In the genomic region with DNA sequence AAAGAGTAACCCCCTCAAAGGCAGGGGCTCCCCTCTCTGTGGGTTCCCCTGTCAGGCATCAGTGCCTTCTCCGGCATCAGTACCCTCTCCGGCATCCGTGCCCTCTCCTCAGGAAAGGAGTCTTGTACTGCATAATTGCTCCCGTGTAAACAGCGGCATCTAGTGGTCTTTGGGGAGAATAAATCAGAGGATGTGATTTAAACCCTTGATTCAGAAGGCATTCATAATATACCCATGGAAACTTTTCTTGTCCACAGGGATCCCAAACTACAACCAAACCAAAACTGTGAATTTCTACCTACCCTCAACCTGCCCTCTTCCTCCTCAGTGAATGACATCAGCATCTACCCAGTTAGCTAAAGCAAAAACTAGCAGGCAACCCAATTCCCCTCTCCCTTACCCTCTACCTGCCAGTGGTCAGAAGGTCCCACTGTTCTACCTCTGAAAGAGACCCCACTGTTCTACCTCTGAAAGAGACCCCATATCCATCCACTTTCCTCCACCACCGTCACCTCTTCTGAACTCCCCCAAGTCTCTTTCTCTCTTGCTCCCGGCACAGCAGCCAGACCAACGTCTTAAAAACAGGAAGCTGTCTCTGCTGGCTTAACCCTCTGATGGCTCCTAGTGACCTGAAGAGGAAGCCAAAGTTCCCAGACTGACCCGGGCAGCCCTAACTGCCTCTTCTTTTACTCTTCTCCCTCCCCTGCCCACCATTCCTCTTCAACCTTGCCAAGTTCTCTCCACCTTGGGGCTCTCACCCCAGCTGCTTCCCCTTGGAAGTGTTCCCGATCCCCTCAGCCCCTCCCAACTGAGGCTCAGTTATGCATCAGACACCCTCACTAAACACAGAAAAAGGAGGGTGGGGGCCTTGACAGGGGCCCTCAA, we compare ENCODE assay signal across 8 cellular contexts. TPM values are rescaled to one million over a fixed set of nuclear protein-coding genes. Genes with fewer than 3 reads are reported as not detected.
DNase-seq lines count a peak whose midpoint lies in the region; ATAC-seq and TF ChIP-seq lines count a peak whose summit lies in the region.

No MANE protein-coding gene starts in this region.

- POLR2A ChIA-PET in OCI-LY7 (lab: Charles Lee): interaction anchor here (0.6 to 1.0 kb wide), 5 partner anchors 15 to 87 kb away, joined by 3 to 8 read pairs (median 4); partner anchors contain the start of gene UBE2V1

- H3K9me2 ChIP-seq in OCI-LY7 (ENCODE audit: insufficient read depth, low read length): no peaks in the 10 kb centered on the region

- TF ChIP-seq CTCF in OCI-LY7 (conservative IDR thresholded peaks at IDR 0.05; ENCODE audit: low read length): peak; percentile 97
- TF ChIP-seq CTCF in ovary (IDR thresholded peaks at IDR 0.05): peak; percentile 62 to 72 (median 64)

- ATAC-seq in GM18505 (IDR thresholded peaks at IDR 0.05; ENCODE audit: unreplicated experiment) (no peak), GM21737 (IDR thresholded peaks at IDR 0.05; ENCODE audit: unreplicated experiment) (no peak)

- no peaks in the 10 kb centered on the region for H4K20me1 ChIP-seq in OCI-LY7 (ENCODE audit: insufficient read depth, low read length)

- H3K79me2 ChIP-seq in OCI-LY7 (ENCODE audit: insufficient read depth, low read depth, low read length): no peaks in the 10 kb centered on the region

- intact Hi-C loops in OCI-LY7 (cut with micrococcal nuclease; ENCODE audit: unreplicated experiment): loop anchor here (1.0 to 5.0 kb wide), 3 partner anchors 25 to 106 kb away; no protein-coding TSS in a partner anchor
- intact Hi-C loops in head of caudate nucleus (cut with DNase I): no loop called here
- intact Hi-C loops in ovary (cut with DNase I): no loop called here

- 3 to 4% (median 3%) methylated on average over 10 of the region's 10 CpGs for WGBS in ovary, 3 donors

- H3K4me1 ChIP-seq in OCI-LY7 (ENCODE audit: insufficient read depth, low read length, poor library complexity, severe bottlenecking) (peaks cover 16% of the 10 kb centered on the region), adipocyte (ENCODE audit: control insufficient read depth, insufficient read depth, low read length) (peaks cover 26% of the 10 kb centered on the region), ovary (ENCODE audit: insufficient read depth) (peaks cover 11% of the 10 kb centered on the region)

- H3K27me3 ChIP-seq in adipocyte (replicated peaks; ENCODE audit: control insufficient read depth, insufficient read depth, low read length): no peaks in the 10 kb centered on the region
- no peaks in the 10 kb centered on the region for H3K27me3 ChIP-seq in ovary

- in situ Hi-C loops in KBM-7 (cut with MboI; ENCODE audit: low pct_unique_long_range_greater_than_20kb, low sequenced_read_pairs): no loop called here

- H3K4me3 ChIP-seq in OCI-LY7 (ENCODE audit: low read depth, low read length, poor library complexity, severe bottlenecking) (peak overlapping the region; percentile 53), adipocyte (ENCODE audit: low read length) (peak overlapping the region; percentile 70), ovary (no peak overlapping the region)

- H3K27ac ChIP-seq in OCI-LY7 (ENCODE audit: low read depth, low read length, poor library complexity, severe bottlenecking) (peak overlapping the region; percentile 34), ovary (no peak overlapping the region)

- no peak overlapping the region for H2AFZ ChIP-seq in OCI-LY7 (ENCODE audit: low read length)

- H3K9me3 ChIP-seq in OCI-LY7 (ENCODE audit: low read length) (no peaks in the 10 kb centered on the region), adipocyte (ENCODE audit: control insufficient read depth, low read length) (no peaks in the 10 kb centered on the region), ovary (no peaks in the 10 kb centered on the region)

- CTCF ChIA-PET in OCI-LY7 (lab: Charles Lee; ENCODE audit: unreplicated experiment): interaction anchor here (0.5 to 0.8 kb wide), 2 partner anchors 14 to 407 kb away, joined by 3 to 5 read pairs; no protein-coding TSS in a partner anchor

- peak; percentile 72 for DNase-seq in EL
- DNase-seq in KBM-7: peak; percentile 73
- DNase-seq in OCI-LY7 (ENCODE audit: low spot score): peak; percentile 76
- DNase-seq in adipocyte (ENCODE audit: low read depth): peak; percentile 85
- peak in 30 of 42 donors; percentile 32 to 82 (median 58) for DNase-seq in head of caudate nucleus
- peak in 2 of 5 donors; percentile 37 to 42 for DNase-seq in ovary

- peaks cover 52% of the 10 kb centered on the region for H3K36me3 ChIP-seq in OCI-LY7 (ENCODE audit: insufficient read depth, low read length)
- H3K36me3 ChIP-seq in adipocyte (ENCODE audit: control insufficient read depth, insufficient read depth, low read length, severe bottlenecking): peaks cover 54% of the 10 kb centered on the region
- no peaks in the 10 kb centered on the region for H3K36me3 ChIP-seq in ovary

- TF ChIP-seq POLR2A in ovary (IDR thresholded peaks at IDR 0.05): no peak
- no peak for TF ChIP-seq POLR2A in GM18505 (IDR thresholded peaks at IDR 0.05; ENCODE audit: borderline replicate concordance, extremely low read depth, insufficient read depth, insufficient read length)

- peak overlapping the region; percentile 76 for H3K4me2 ChIP-seq in OCI-LY7 (ENCODE audit: low read length)

- no TSS peak for BruUV-seq in OCI-LY7 (replicated peaks; lab: Mats Ljungman, UMichigan)

- peak overlapping the region; percentile 68 for H3K9ac ChIP-seq in adipocyte (ENCODE audit: low read length)

- TF ChIP-seq EP300 in ovary (IDR thresholded peaks at IDR 0.05): no peak

RNA-seq across cellular contexts. Expression of gene UBE2V1, which starts 27.2 kb away (rescaled TPM):
- 57.3 and 63.2 TPM in 2 replicates for total RNA-seq in OCI-LY7 (2014; rRNA removed; shearing (Covaris generic))
- total RNA-seq in OCI-LY7 (2022): 143 and 161 TPM in 2 replicates
- 10 to 100 TPM; 51.0 to 90.3 (median 77.2) TPM for total RNA-seq in ovary
- polyA plus RNA-seq in ovary: 100 to 1,000 TPM in 1 of 2 donors, 10 to 100 TPM in 1; 43.6 to 189 TPM
